8 cellular contexts compared by ENCODE assay signal in the genomic region with DNA sequence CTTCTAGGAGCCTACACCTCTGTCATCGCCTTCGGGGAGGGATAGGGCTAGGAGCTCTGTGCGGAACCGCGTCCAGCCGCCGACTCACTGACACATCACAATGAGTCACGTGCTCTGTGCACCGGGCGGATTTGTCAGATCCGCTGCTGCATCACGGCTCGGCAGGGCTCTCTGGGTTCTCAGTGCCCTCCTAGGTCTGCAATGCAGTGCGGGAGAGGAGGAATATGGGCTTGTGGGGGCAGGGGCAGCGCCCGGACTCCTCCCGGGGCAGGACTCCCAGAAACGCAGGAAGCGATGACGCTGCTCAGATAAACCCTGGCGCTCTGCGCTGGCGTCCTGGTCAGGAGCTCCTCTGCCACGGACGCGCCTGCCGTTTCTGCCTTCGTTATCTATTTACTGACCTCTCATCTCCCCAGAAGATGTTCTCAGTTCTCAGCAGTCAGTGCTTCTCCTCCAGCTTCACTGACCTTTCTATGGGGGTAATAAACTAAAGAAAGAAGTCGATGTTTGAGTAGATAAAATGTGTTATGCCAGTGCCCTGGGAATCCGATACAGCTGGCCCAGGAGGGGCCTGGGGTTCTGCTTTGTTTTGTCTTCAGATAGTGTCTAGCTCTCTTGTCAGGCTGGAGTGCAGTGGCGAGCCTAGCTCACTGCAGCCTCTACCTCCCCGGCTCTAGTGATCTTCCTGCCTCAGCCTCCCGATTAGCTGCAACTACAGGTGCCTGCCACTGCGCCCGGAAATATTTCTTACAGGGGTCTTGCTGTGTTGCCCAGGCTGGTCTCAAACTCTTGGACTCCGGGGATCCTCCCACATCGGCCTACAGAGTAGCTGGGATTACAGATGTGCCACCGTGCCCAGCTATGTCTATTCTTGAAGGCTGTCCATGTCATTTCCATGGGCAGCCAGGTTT. TPM values are rescaled to one million over a fixed set of nuclear protein-coding genes. Genes with fewer than 3 reads are reported as not detected.
DNase-seq lines count a peak whose midpoint lies in the region; ATAC-seq and TF ChIP-seq lines count a peak whose summit lies in the region.

No MANE protein-coding gene starts in this region.

- H3K4me3 ChIP-seq in fibroblast of villous mesenchyme (ENCODE audit: low read depth, low read length): peak overlapping the region; percentile 49
- H3K4me3 ChIP-seq in neural cell (ENCODE audit: low read length): peak overlapping the region; percentile 64

- H4K20me1 ChIP-seq in neural cell (ENCODE audit: insufficient read depth): no peaks in the 10 kb centered on the region

- TF ChIP-seq RAD21 in neural cell (conservative IDR thresholded peaks at IDR 0.05): peak; percentile 36

- ATAC-seq in GM21786 (IDR thresholded peaks at IDR 0.05; ENCODE audit: unreplicated experiment): peak; percentile 93
- ATAC-seq in stimulated activated naive CD8-positive, alpha-beta T cell treated with anti-CD3 and anti-CD28 coated beads, Interleukin-15, amount 100 ng/mL, for 72 hours: peak; percentile 96

- TF ChIP-seq CTCF in fibroblast of villous mesenchyme (IDR thresholded peaks at IDR 0.05; ENCODE audit: insufficient read depth, low read depth, low read length) (no peak), neural cell (IDR thresholded peaks at IDR 0.05; ENCODE audit: poor library complexity, severe bottlenecking) (no peak)

- H3K36me3 ChIP-seq in KOPT-K1 (ENCODE audit: insufficient read depth, low read length): no peaks in the 10 kb centered on the region
- no peaks in the 10 kb centered on the region for H3K36me3 ChIP-seq in neural cell (ENCODE audit: insufficient read depth, low read length)

- no peaks in the 10 kb centered on the region for H3K27me3 ChIP-seq in neural cell (ENCODE audit: insufficient read depth, low read depth, low read length)

- peaks cover 28% of the 10 kb centered on the region for H3K4me1 Mint-ChIP-seq in activated T-helper 2 cell treated with anti-CD3 and anti-CD28 coated beads, Interferon-gamma antibody, Interleukin-2, Interleukin-4, amounts not matched to agents 10 μg/mL and 5 μg/mL and 100 μg/mL, durations not matched to agents 14 hours and 24 hours and 36 hours (ENCODE audit: low read depth)
- H3K4me1 Mint-ChIP-seq in stimulated activated naive CD8-positive, alpha-beta T cell treated with anti-CD3 and anti-CD28 coated beads, Interleukin-15, amount 100 ng/mL, for 72 hours: peaks cover 38% of the 10 kb centered on the region

- peak overlapping the region; percentile 76 for H3K9ac ChIP-seq in neural cell (ENCODE audit: low read length)

- H3K36me3 Mint-ChIP-seq in activated T-helper 2 cell treated with anti-CD3 and anti-CD28 coated beads, Interferon-gamma antibody, Interleukin-2, Interleukin-4, amounts not matched to agents 10 μg/mL and 5 μg/mL and 100 μg/mL, durations not matched to agents 14 hours and 24 hours and 36 hours (ENCODE audit: low read depth): no peaks in the 10 kb centered on the region

- DNase-seq in DMS79 treated with DMSO at 0.1 percent for 48 hours (lab: John Stamatoyannopoulos, UW) (peak; percentile 51), RPMI8226 (peak; percentile 77), fibroblast of villous mesenchyme (ENCODE audit: low read depth) (peak; percentile 98)
- DNase-seq in activated T-helper 2 cell treated with anti-CD3 and anti-CD28 coated beads, Interferon-gamma antibody, Interleukin-2, Interleukin-4, amounts not matched to agents 10 μg/mL and 5 μg/mL and 100 μg/mL, durations not matched to agents 14 hours and 24 hours and 36 hours (ENCODE audit: low spot score): peak; percentile 77
- peak; percentile 68 to 75 for DNase-seq in stimulated activated naive CD8-positive, alpha-beta T cell treated with anti-CD3 and anti-CD28 coated beads, Interleukin-15, amount 100 ng/mL, for 72 hours

- peak overlapping the region; percentile 60 for H3K4me2 ChIP-seq in neural cell (ENCODE audit: low read length)

- H3K4me3 Mint-ChIP-seq in activated T-helper 2 cell treated with anti-CD3 and anti-CD28 coated beads, Interferon-gamma antibody, Interleukin-2, Interleukin-4, amounts not matched to agents 10 μg/mL and 5 μg/mL and 100 μg/mL, durations not matched to agents 14 hours and 24 hours and 36 hours (ENCODE audit: low read depth): peak overlapping the region; percentile 85
- H3K4me3 Mint-ChIP-seq in stimulated activated naive CD8-positive, alpha-beta T cell treated with anti-CD3 and anti-CD28 coated beads, Interleukin-15, amount 100 ng/mL, for 72 hours: peak overlapping the region; percentile 97 to 99

- H3K9me2 ChIP-seq in neural cell (ENCODE audit: insufficient read depth, low read length): no peaks in the 10 kb centered on the region

- H3K9me3 ChIP-seq in KOPT-K1 (ENCODE audit: insufficient read depth, low read length, poor library complexity, severe bottlenecking): no peaks in the 10 kb centered on the region
- H3K9me3 ChIP-seq in neural cell (ENCODE audit: low read length): no peaks in the 10 kb centered on the region

- H2AFZ ChIP-seq in neural cell (ENCODE audit: low read depth, low read length): peak overlapping the region; percentile 85

- H3K27ac ChIP-seq in KOPT-K1 (ENCODE audit: low read depth, low read length, poor library complexity, severe bottlenecking) (peak overlapping the region; percentile 64), neural cell (ENCODE audit: low read length) (peak overlapping the region; percentile 75)

- H3K27me3 Mint-ChIP-seq in activated T-helper 2 cell treated with anti-CD3 and anti-CD28 coated beads, Interferon-gamma antibody, Interleukin-2, Interleukin-4, amounts not matched to agents 10 μg/mL and 5 μg/mL and 100 μg/mL, durations not matched to agents 14 hours and 24 hours and 36 hours (ENCODE audit: low read depth): peaks cover 3% of the 10 kb centered on the region
- H3K27me3 Mint-ChIP-seq in stimulated activated naive CD8-positive, alpha-beta T cell treated with anti-CD3 and anti-CD28 coated beads, Interleukin-15, amount 100 ng/mL, for 72 hours: no peaks in the 10 kb centered on the region

- H3K79me2 ChIP-seq in neural cell (replicated peaks; ENCODE audit: insufficient read depth, low read length): no peaks in the 10 kb centered on the region

- H3K27ac Mint-ChIP-seq in activated T-helper 2 cell treated with anti-CD3 and anti-CD28 coated beads, Interferon-gamma antibody, Interleukin-2, Interleukin-4, amounts not matched to agents 10 μg/mL and 5 μg/mL and 100 μg/mL, durations not matched to agents 14 hours and 24 hours and 36 hours: peak overlapping the region; percentile 88
- peak overlapping the region; percentile 96 for H3K27ac Mint-ChIP-seq in stimulated activated naive CD8-positive, alpha-beta T cell treated with anti-CD3 and anti-CD28 coated beads, Interleukin-15, amount 100 ng/mL, for 72 hours

- no peaks in the 10 kb centered on the region for H3K9me3 Mint-ChIP-seq in activated T-helper 2 cell treated with anti-CD3 and anti-CD28 coated beads, Interferon-gamma antibody, Interleukin-2, Interleukin-4, amounts not matched to agents 10 μg/mL and 5 μg/mL and 100 μg/mL, durations not matched to agents 14 hours and 24 hours and 36 hours
- no peaks in the 10 kb centered on the region for H3K9me3 Mint-ChIP-seq in stimulated activated naive CD8-positive, alpha-beta T cell treated with anti-CD3 and anti-CD28 coated beads, Interleukin-15, amount 100 ng/mL, for 72 hours

- intact Hi-C loops in activated T-helper 2 cell treated with anti-CD3 and anti-CD28 coated beads, Interferon-gamma antibody, Interleukin-2, Interleukin-4, amounts not matched to agents 10 μg/mL and 5 μg/mL and 100 μg/mL, durations not matched to agents 14 hours and 24 hours and 36 hours (cut with micrococcal nuclease): loop anchor here (1.0 to 10.0 kb wide), 3 partner anchors 22 to 56 kb away; no protein-coding TSS in a partner anchor

- no peaks in the 10 kb centered on the region for H3F3A ChIP-seq in neural cell (ENCODE audit: insufficient read depth, low read length, poor library complexity, severe bottlenecking)

- peak; percentile 72 for TF ChIP-seq EP300 in neural cell (conservative IDR thresholded peaks at IDR 0.05; ENCODE audit: poor library complexity, severe bottlenecking)

TF ChIP-seq in neural cell, 6 proteins besides CTCF, POLR2A, EP300 and RAD21:
- TF ChIP-seq POLR2AphosphoS5 (IDR thresholded peaks at IDR 0.05) (peak; percentile 94), REST (IDR thresholded peaks at IDR 0.05; ENCODE audit: borderline replicate concordance) (peak; percentile 82), SMC3 (conservative IDR thresholded peaks at IDR 0.05; ENCODE audit: poor library complexity) (no peak), MXI1 (conservative IDR thresholded peaks at IDR 0.05; ENCODE audit: poor library complexity, severe bottlenecking) (peak; percentile 66), EZH2 (IDR thresholded peaks at IDR 0.05; ENCODE audit: borderline replicate concordance, insufficient read depth, low read length, poor library complexity, severe bottlenecking) (no peak), TAF1 (IDR thresholded peaks at IDR 0.05; ENCODE audit: low read depth) (peak; percentile 94)

RNA-seq across cellular contexts. Expression of gene ITGB1, which starts 22.8 kb away (rescaled TPM):
- total RNA-seq in activated T-helper 2 cell treated with anti-CD3 and anti-CD28 coated beads, Interferon-gamma antibody, Interleukin-2, Interleukin-4, amounts not matched to agents 10 μg/mL and 5 μg/mL and 100 μg/mL, durations not matched to agents 14 hours and 24 hours and 36 hours: 77.8 and 78.7 TPM in 2 replicates
- 1,751 and 1,757 TPM in 2 replicates for total RNA-seq in fibroblast of villous mesenchyme
- 59.2 and 62.4 TPM in 2 replicates for polyA plus RNA-seq in neural cell
- 140 and 141 TPM in 2 replicates for polyA minus RNA-seq in neural cell

Comparison
In these comparisons a context has a peak if more than half of its experiments do, and no peak if none do; other contexts are left out.
1. Peak in every context shown above with its lines: DNase-seq, ATAC-seq, H3K4me3 ChIP-seq and H3K27ac ChIP-seq.
2. RNA of gene ITGB1, which starts 22.8 kb away (total RNA-seq): 1,751 to 1,757 TPM in fibroblast of villous mesenchyme; 77.8 to 78.7 TPM in activated T-helper 2 cell treated with anti-CD3 and anti-CD28 coated beads, Interferon-gamma antibody, Interleukin-2, Interleukin-4, amounts not matched to agents 10 μg/mL and 5 μg/mL and 100 μg/mL, durations not matched to agents 14 hours and 24 hours and 36 hours; every median in the first group is over 10 times any median in the second.